Comparison of ENCODE assay signal across 20 cellular contexts in the genomic region with DNA sequence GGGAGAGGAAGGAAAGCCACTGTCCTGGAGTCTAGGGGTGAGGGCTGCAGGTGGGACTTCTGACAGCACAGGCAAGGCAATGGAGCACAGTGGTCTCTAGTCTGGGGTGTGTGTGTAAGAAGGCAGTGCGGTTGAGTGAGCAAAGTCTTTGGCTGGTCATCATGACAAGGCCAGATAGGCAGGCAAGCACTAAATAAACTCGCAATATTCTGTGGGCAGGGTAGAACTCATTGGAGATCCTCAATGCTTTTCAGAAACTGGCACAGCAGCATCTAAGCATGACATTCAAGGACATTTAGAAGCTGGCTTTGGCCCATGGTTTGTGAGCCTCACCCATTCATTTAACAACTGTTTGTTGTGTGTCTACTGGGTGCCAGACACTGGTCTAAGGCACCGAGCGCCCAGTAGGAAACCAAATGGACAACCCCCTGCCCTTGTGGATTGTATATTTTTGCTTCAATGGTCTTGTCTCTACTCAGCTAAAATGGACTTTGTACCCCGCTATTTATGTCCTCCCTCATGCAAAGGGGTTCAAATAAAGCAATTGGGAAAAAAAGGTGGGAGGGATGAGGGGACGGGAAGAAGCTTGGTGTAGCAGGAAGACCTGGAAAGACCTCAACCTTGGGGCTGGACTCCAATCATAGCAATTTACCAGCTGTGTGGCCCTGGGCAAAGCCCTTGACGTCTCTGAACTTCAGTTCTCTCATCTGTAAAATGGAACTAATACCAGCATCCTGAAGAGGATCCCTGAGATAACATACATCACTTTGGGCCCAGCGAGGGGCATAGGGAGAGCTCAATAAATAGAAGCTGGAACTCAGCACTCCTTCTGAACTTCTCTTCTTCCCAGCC.
"Had no signal": no experiment of that assay in that cellular context is flagged by ENCODE, and none has a peak within 500 bp of the region (broad histone marks: within the 10 kb centered on the region; RNA-seq: fewer than 3 reads in every experiment).

No MANE protein-coding gene starts in this region.

- H3K4me3 Mint-ChIP-seq: activated CD4-positive, alpha-beta memory T cell treated with anti-CD3 and anti-CD28 coated beads, Interleukin-2, amount 10 ng/mL, durations not matched to agents 7 days and 5 days; activated naive CD4-positive, alpha-beta T cell treated with anti-CD3 and anti-CD28 coated beads, Interleukin-2, amount 10 ng/mL, durations not matched to agents 7 days and 5 days; activated T-cell treated with anti-CD3 and anti-CD28 coated beads, Interleukin-2, amount 50 U/mL, for 24 hours; immature natural killer cell; mesothelial cell of epicardium; T-helper 1 cell treated with Interleukin-12 subunit alpha and Interleukin-12 subunit beta and Interleukin-4 antibody, amounts not matched to agents 30 μg/mL and 1 μg/mL, for 36 hours had no signal

- H3K9me3 ChIP-seq: adrenal gland, colonic mucosa, lower lobe of right lung, neutrophil, right atrium auricular region, upper lobe of left lung had no signal

- H3K27ac ChIP-seq: adrenal gland, colonic mucosa, lower lobe of right lung, neutrophil, right atrium auricular region, upper lobe of left lung had no signal

- ATAC-seq: lower lobe of right lung; stimulated activated naive CD8-positive, alpha-beta T cell treated with anti-CD3 and anti-CD28 coated beads, Interleukin-15, Interleukin-2, amounts not matched to agents 100 U/mL and 50 U/mL, for 24 hours had no signal

- H3K36me3 ChIP-seq: colonic mucosa, neutrophil had no signal

- H3K9me3 Mint-ChIP-seq: activated CD4-positive, alpha-beta memory T cell treated with anti-CD3 and anti-CD28 coated beads, Interleukin-2, amount 10 ng/mL, durations not matched to agents 7 days and 5 days; activated naive CD4-positive, alpha-beta T cell treated with anti-CD3 and anti-CD28 coated beads, Interleukin-2, amount 10 ng/mL, durations not matched to agents 7 days and 5 days; activated T-cell treated with anti-CD3 and anti-CD28 coated beads, Interleukin-2, amount 50 U/mL, for 24 hours; immature natural killer cell; mesothelial cell of epicardium; T-helper 1 cell treated with Interleukin-12 subunit alpha and Interleukin-12 subunit beta and Interleukin-4 antibody, amounts not matched to agents 30 μg/mL and 1 μg/mL, for 36 hours had no signal

- DNase-seq: activated CD4-positive, alpha-beta memory T cell treated with anti-CD3 and anti-CD28 coated beads, Interleukin-2, amount 10 ng/mL, durations not matched to agents 7 days and 5 days; activated CD4-positive, alpha-beta T cell treated with anti-CD3 and anti-CD28 coated beads for 4 hours; activated naive CD4-positive, alpha-beta T cell treated with anti-CD3 and anti-CD28 coated beads, Interleukin-2, amount 10 ng/mL, durations not matched to agents 7 days and 5 days; activated T-cell treated with anti-CD3 and anti-CD28 coated beads, Interleukin-2, amount 50 U/mL, for 24 hours; central memory CD4-positive, alpha-beta T cell; colonic mucosa; foreskin melanocyte; head of caudate nucleus; immature natural killer cell; lower lobe of right lung; small intestine; stimulated activated CD4-positive, alpha-beta T cell treated with anti-CD3 and anti-CD28 coated beads, Interleukin-4, amount 100 ng/mL, for 4 hours; stimulated activated CD8-positive, alpha-beta memory T cell treated with anti-CD3 and anti-CD28 coated beads, Interleukin-4, amount 100 ng/mL, for 48 hours; stimulated activated naive CD8-positive, alpha-beta T cell treated with anti-CD3 and anti-CD28 coated beads, Interleukin-15, Interleukin-2, amounts not matched to agents 100 U/mL and 50 U/mL, for 24 hours; upper lobe of left lung had no signal

- H3K4me3 ChIP-seq: adrenal gland, colonic mucosa, lower lobe of right lung, right atrium auricular region, upper lobe of left lung had no signal

- H3K4me1 Mint-ChIP-seq: activated naive CD4-positive, alpha-beta T cell treated with anti-CD3 and anti-CD28 coated beads, Interleukin-2, amount 10 ng/mL, durations not matched to agents 7 days and 5 days; immature natural killer cell had no signal

- H3K27ac Mint-ChIP-seq: activated CD4-positive, alpha-beta memory T cell treated with anti-CD3 and anti-CD28 coated beads, Interleukin-2, amount 10 ng/mL, durations not matched to agents 7 days and 5 days; activated naive CD4-positive, alpha-beta T cell treated with anti-CD3 and anti-CD28 coated beads, Interleukin-2, amount 10 ng/mL, durations not matched to agents 7 days and 5 days; activated T-cell treated with anti-CD3 and anti-CD28 coated beads, Interleukin-2, amount 50 U/mL, for 24 hours; mesothelial cell of epicardium; T-helper 1 cell treated with Interleukin-12 subunit alpha and Interleukin-12 subunit beta and Interleukin-4 antibody, amounts not matched to agents 30 μg/mL and 1 μg/mL, for 36 hours had no signal

- H3K27me3 ChIP-seq: adrenal gland, colonic mucosa, neutrophil, right atrium auricular region, upper lobe of left lung had no signal

- H3K36me3 Mint-ChIP-seq: immature natural killer cell had no signal

- H3K4me1 ChIP-seq: colonic mucosa had no signal

- H3K27me3 Mint-ChIP-seq: activated CD4-positive, alpha-beta memory T cell treated with anti-CD3 and anti-CD28 coated beads, Interleukin-2, amount 10 ng/mL, durations not matched to agents 7 days and 5 days; activated naive CD4-positive, alpha-beta T cell treated with anti-CD3 and anti-CD28 coated beads, Interleukin-2, amount 10 ng/mL, durations not matched to agents 7 days and 5 days; activated T-cell treated with anti-CD3 and anti-CD28 coated beads, Interleukin-2, amount 50 U/mL, for 24 hours had no signal
